ENCODE assay signal across 14 cellular contexts in genomic region chr2:98833172-98833916, GRCh38.
DNase-seq lines count a peak whose midpoint lies in the region; ATAC-seq and TF ChIP-seq lines count a peak whose summit lies in the region.
"Had no signal": no experiment of that assay in that cellular context is flagged by ENCODE, and none has a peak within 500 bp of the region (broad histone marks: within the 10 kb centered on the region; RNA-seq: fewer than 3 reads in every experiment).

No MANE protein-coding gene starts in this region.

- no peaks in the 10 kb centered on the region for H3K9me3 Mint-ChIP-seq in endothelial cell (ENCODE audit: unreplicated experiment)
- H3K9me3 Mint-ChIP-seq: activated T-cell treated with anti-CD3 and anti-CD28 coated beads, Interleukin-2, amount 50 U/mL, for 4 hours; nephron had no signal

- H3K4me3 Mint-ChIP-seq in endothelial cell (ENCODE audit: unreplicated experiment) = peak overlapping the region; percentile 42
- H3K4me3 Mint-ChIP-seq: activated T-cell treated with anti-CD3 and anti-CD28 coated beads, Interleukin-2, amount 50 U/mL, for 4 hours; nephron had no signal

- H3K4me3 ChIP-seq in Loucy (ENCODE audit: low read length, poor library complexity, severe bottlenecking) (no peak overlapping the region), lung (no peak overlapping the region), A673 (ENCODE audit: low read depth, low read length, poor library complexity, severe bottlenecking) (no peak overlapping the region)
- H3K4me3 ChIP-seq: spleen had no signal

- POLR2A ChIA-PET in A673 (lab: Charles Lee; ENCODE audit: low non-redundant PET) = no interaction called here

- H3K9ac ChIP-seq in Loucy (ENCODE audit: low read depth, low read length, poor library complexity, severe bottlenecking) = no peak overlapping the region

- peak overlapping the region; percentile 80 for H3K27ac Mint-ChIP-seq in endothelial cell (ENCODE audit: unreplicated experiment)
- H3K27ac Mint-ChIP-seq: nephron had no signal

- no peaks in the 10 kb centered on the region for H3K27me3 Mint-ChIP-seq in endothelial cell (ENCODE audit: unreplicated experiment)

- no peaks in the 10 kb centered on the region for H4K20me1 ChIP-seq in Loucy (ENCODE audit: insufficient read depth, low read length, poor library complexity, severe bottlenecking)

- H3K36me3 ChIP-seq in Loucy (ENCODE audit: insufficient read depth, low read length) (no peaks in the 10 kb centered on the region), lung (ENCODE audit: control insufficient read depth in 2 of 2, insufficient read depth in 2 of 2, low read length in 2 of 2) (no peaks in the 10 kb centered on the region), A673 (ENCODE audit: insufficient read depth, low read length, poor library complexity, severe bottlenecking) (no peaks in the 10 kb centered on the region)
- H3K36me3 ChIP-seq: spleen had no signal

- H3F3A ChIP-seq in Loucy (ENCODE audit: low read depth) = no peaks in the 10 kb centered on the region

- TF ChIP-seq CTCF in Loucy (conservative IDR thresholded peaks at IDR 0.05; ENCODE audit: low read length) (no peak), endothelial cell (IDR thresholded peaks at IDR 0.05; ENCODE audit: unreplicated experiment) (no peak), lung (IDR thresholded peaks at IDR 0.05; ENCODE audit: control extremely low read depth, extremely low read depth) (no peak), A673 (conservative IDR thresholded peaks at IDR 0.05; ENCODE audit: low read depth, low read length) (no peak)

- H3K4me2 ChIP-seq in Loucy (ENCODE audit: low read depth, low read length, poor library complexity, severe bottlenecking) = peak overlapping the region; percentile 27

- peak; percentile 3 for DNase-seq in AG20443 (ENCODE audit: low spot score)
- no peak for DNase-seq in endothelial cell (ENCODE audit: low spot score)
- no peak for DNase-seq in lung (ENCODE audit: low spot score)
- no peak for DNase-seq in HT-29 (ENCODE audit: low spot score)
- no peak for DNase-seq in A673 (ENCODE audit: low spot score)
- DNase-seq in SHP77 (lab: John Stamatoyannopoulos, UW) = no peak
- DNase-seq: activated T-cell treated with anti-CD3 and anti-CD28 coated beads, Interleukin-2, amount 50 U/mL, for 4 hours; central memory CD4-positive, alpha-beta T cell; NCI-H345; RPMI8226; spleen had no signal

- H3K4me1 Mint-ChIP-seq in endothelial cell (ENCODE audit: unreplicated experiment) = peaks cover 45% of the 10 kb centered on the region
- H3K4me1 Mint-ChIP-seq: nephron had no signal

- H3K9me2 ChIP-seq in Loucy (replicated peaks; ENCODE audit: low read depth, low read length) = no peaks in the 10 kb centered on the region

- H3K27ac ChIP-seq in lung (ENCODE audit: low read depth in 1 of 2, low read length in 1 of 2) (peak overlapping the region; percentile 76 to 88), A673 (ENCODE audit: low read depth, low read length, poor library complexity, severe bottlenecking) (no peak overlapping the region)

- H3K27me3 ChIP-seq in Loucy (ENCODE audit: insufficient read depth, low read length, poor library complexity, severe bottlenecking) (no peaks in the 10 kb centered on the region), lung (ENCODE audit: control insufficient read depth, insufficient read depth) (no peaks in the 10 kb centered on the region), A673 (replicated peaks; ENCODE audit: insufficient read depth, low read depth, low read length, poor library complexity) (peaks cover 4% of the 10 kb centered on the region)
- H3K27me3 ChIP-seq: spleen had no signal

- peaks cover 78% of the 10 kb centered on the region for H3K4me1 ChIP-seq in Loucy (ENCODE audit: insufficient read depth, low read length, poor library complexity, severe bottlenecking)
- peaks cover 0 to 15% of the 10 kb centered on the region in 2 donors for H3K4me1 ChIP-seq in lung (ENCODE audit: control insufficient read depth in 2 of 2, insufficient read depth in 2 of 2, low read length in 2 of 2)
- no peaks in the 10 kb centered on the region for H3K4me1 ChIP-seq in A673 (ENCODE audit: insufficient read depth, low read length, poor library complexity, severe bottlenecking)

- peak overlapping the region; percentile 24; the same call in 1 of the 2 replicates for H2AFZ ChIP-seq in Loucy (ENCODE audit: low read length)

- H3K9me3 ChIP-seq in Loucy (ENCODE audit: insufficient read depth, low read depth, low read length) (no peaks in the 10 kb centered on the region), lung (ENCODE audit: control insufficient read depth in 2 of 2, insufficient read depth in 1 of 2, low read length in 1 of 2) (no peaks in the 10 kb centered on the region), A673 (ENCODE audit: low read depth, low read length, poor library complexity, severe bottlenecking) (no peaks in the 10 kb centered on the region)
- H3K9me3 ChIP-seq: spleen had no signal

- CTCF ChIA-PET in A673 (lab: Charles Lee) = no interaction called here

- intact Hi-C loops in A673 (cut with micrococcal nuclease; ENCODE audit: unreplicated experiment) = no loop called here

- H3K36me3 Mint-ChIP-seq in endothelial cell (ENCODE audit: low read depth, unreplicated experiment) = no peaks in the 10 kb centered on the region

- ATAC-seq in lung (ENCODE audit: insufficient read depth, low FRiP score) (no peak), HG03442 (IDR thresholded peaks at IDR 0.05; ENCODE audit: unreplicated experiment) (no peak)

- H3K79me2 ChIP-seq in Loucy (ENCODE audit: insufficient read depth, low read length) = no peaks in the 10 kb centered on the region

- 57 to 63% methylated on average over 7 of the region's 7 CpGs for WGBS in lung, 2 donors

- BruUV-seq in A673 (replicated peaks; lab: Mats Ljungman, UMichigan) = no TSS peak
